ENCODE assay signal across 16 cellular contexts in the genomic region with DNA sequence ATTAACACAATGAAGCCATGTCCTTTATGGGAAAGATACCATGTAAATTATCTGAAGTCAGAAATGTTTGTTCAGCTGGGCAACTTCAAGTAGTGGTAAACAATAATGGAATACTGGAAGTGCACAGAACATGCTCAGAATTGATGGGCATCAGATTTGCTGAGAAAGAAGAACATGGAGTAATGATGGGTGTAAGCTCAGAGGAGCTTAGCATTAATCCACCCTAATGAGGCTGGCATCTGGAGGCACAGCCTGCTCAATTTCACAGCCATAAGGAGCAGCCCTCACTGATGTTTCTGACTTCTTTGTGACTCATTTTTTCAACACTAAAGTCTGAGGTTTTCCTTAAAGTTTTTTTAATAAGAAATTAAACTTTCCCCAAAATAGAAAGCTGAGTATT.
DNase-seq lines count a peak whose midpoint lies in the region; ATAC-seq and TF ChIP-seq lines count a peak whose summit lies in the region.
"Had no signal": no experiment of that assay in that cellular context is flagged by ENCODE, and none has a peak within 500 bp of the region (broad histone marks: within the 10 kb centered on the region; RNA-seq: fewer than 3 reads in every experiment).

No MANE protein-coding gene starts in this region.

- peak overlapping the region; percentile 38 for H3K4me2 ChIP-seq in smooth muscle cell

- no peak overlapping the region for H3K4me3 Mint-ChIP-seq in activated CD4-positive, alpha-beta T cell treated with anti-CD3 and anti-CD28 coated beads for 36 hours
- H3K4me3 Mint-ChIP-seq: natural killer cell treated with Interleukin-12 subunit alpha and Interleukin-12 subunit beta and Interleukin-15 and Interleukin-18, amount 100 ng/mL, for 72 hours had no signal

- peak; percentile 13 for DNase-seq in NCI-H526 treated with DMSO at 0.1 percent for 48 hours (lab: John Stamatoyannopoulos, UW)
- no peak for DNase-seq in NCI-H526 (lab: John Stamatoyannopoulos, UW)
- DNase-seq in NCI-H510A (lab: John Stamatoyannopoulos, UW), result peak; percentile 26
- DNase-seq in body of pancreas, result peak in 1 of 4 donors; percentile 11
- no peak for DNase-seq in smooth muscle cell (lab: John Stamatoyannopoulos, UW; ENCODE audit: unreplicated experiment)
- no peak for DNase-seq in activated CD4-positive, alpha-beta T cell treated with anti-CD3 and anti-CD28 coated beads for 36 hours
- no peak for DNase-seq in RKO (ENCODE audit: low spot score)
- DNase-seq: 8988T; activated CD4-positive, alpha-beta T cell treated with anti-CD3 and anti-CD28 coated beads for 4 hours; activated effector memory CD4-positive, alpha-beta T cell treated with anti-CD3 and anti-CD28 coated beads, Interleukin-2, amount 50 U/mL, for 16 hours; foreskin melanocyte; H7; upper lobe of right lung had no signal

- H3K4me3 ChIP-seq in body of pancreas (no peak overlapping the region), smooth muscle cell (no peak overlapping the region)
- H3K4me3 ChIP-seq: upper lobe of right lung had no signal

- no peaks in the 10 kb centered on the region for H3F3A ChIP-seq in smooth muscle cell (ENCODE audit: low read depth)

- TF ChIP-seq POLR2A in body of pancreas (IDR thresholded peaks at IDR 0.05), result no peak

- no peaks in the 10 kb centered on the region for H3K79me2 ChIP-seq in smooth muscle cell (ENCODE audit: low read depth)

- H3K36me3 ChIP-seq in body of pancreas (replicated peaks in 1 of 2; ENCODE audit: insufficient read depth in 1 of 2, low read depth in 2 of 2) (no peaks in the 10 kb centered on the region), smooth muscle cell (ENCODE audit: low read depth) (no peaks in the 10 kb centered on the region)
- H3K36me3 ChIP-seq: upper lobe of right lung had no signal

- POLR2A ChIA-PET in activated CD4-positive, alpha-beta T cell treated with anti-CD3 and anti-CD28 coated beads for 36 hours (lab: Charles Lee), result no interaction called here

- no peak overlapping the region for H3K9ac ChIP-seq in smooth muscle cell (ENCODE audit: low read depth)

- ATAC-seq in body of pancreas (peak; percentile 59), GM19035 (IDR thresholded peaks at IDR 0.05; ENCODE audit: unreplicated experiment) (no peak)
- ATAC-seq in activated CD4-positive, alpha-beta T cell treated with anti-CD3 and anti-CD28 coated beads for 36 hours, result no peak
- ATAC-seq: HepG2; natural killer cell treated with Interleukin-12 subunit alpha and Interleukin-12 subunit beta and Interleukin-15 and Interleukin-18, amount 100 ng/mL, for 72 hours; upper lobe of right lung had no signal

- H3K27ac ChIP-seq in body of pancreas (peak overlapping the region in 2 of 4 donors; percentile 29 to 52), smooth muscle cell (ENCODE audit: low read depth) (no peak overlapping the region)
- H3K27ac ChIP-seq: upper lobe of right lung had no signal

- intact Hi-C loops in body of pancreas (cut with DNase I), result no loop called here
- intact Hi-C loops in activated CD4-positive, alpha-beta T cell treated with anti-CD3 and anti-CD28 coated beads for 36 hours (cut with DNase I, micrococcal nuclease), result no loop called here

- no peaks in the 10 kb centered on the region for H3K36me3 Mint-ChIP-seq in activated CD4-positive, alpha-beta T cell treated with anti-CD3 and anti-CD28 coated beads for 36 hours (ENCODE audit: low read depth)
- H3K36me3 Mint-ChIP-seq: natural killer cell treated with Interleukin-12 subunit alpha and Interleukin-12 subunit beta and Interleukin-15 and Interleukin-18, amount 100 ng/mL, for 72 hours had no signal

- CTCF ChIA-PET in activated CD4-positive, alpha-beta T cell treated with anti-CD3 and anti-CD28 coated beads for 36 hours (lab: Charles Lee), result interaction anchor here (0.5 to 1.7 kb wide), 4 partner anchors 8 to 134 kb away, joined by 3 to 5 read pairs (median 4); no protein-coding TSS in a partner anchor

- no peak overlapping the region for H2AFZ ChIP-seq in smooth muscle cell (ENCODE audit: low read depth)

- H3K27me3 Mint-ChIP-seq in activated CD4-positive, alpha-beta T cell treated with anti-CD3 and anti-CD28 coated beads for 36 hours, result peaks cover 6% of the 10 kb centered on the region

- no peak for TF ChIP-seq CTCF in body of pancreas (IDR thresholded peaks at IDR 0.05)
- TF ChIP-seq CTCF in smooth muscle cell (IDR thresholded peaks at IDR 0.05; ENCODE audit: borderline replicate concordance, insufficient read depth, poor library complexity, severe bottlenecking), result no peak

- H3K9me3 Mint-ChIP-seq in activated CD4-positive, alpha-beta T cell treated with anti-CD3 and anti-CD28 coated beads for 36 hours (ENCODE audit: low read depth), result no peaks in the 10 kb centered on the region
- H3K9me3 Mint-ChIP-seq: natural killer cell treated with Interleukin-12 subunit alpha and Interleukin-12 subunit beta and Interleukin-15 and Interleukin-18, amount 100 ng/mL, for 72 hours had no signal

- peaks cover 46% of the 10 kb centered on the region for H4K20me1 ChIP-seq in smooth muscle cell (ENCODE audit: low read depth)

- H3K27me3 ChIP-seq in body of pancreas, result no peaks in the 10 kb centered on the region
- no peaks in the 10 kb centered on the region for H3K27me3 ChIP-seq in smooth muscle cell (ENCODE audit: low read depth)
- H3K27me3 ChIP-seq: upper lobe of right lung had no signal

- no peak overlapping the region for H3K27ac Mint-ChIP-seq in activated CD4-positive, alpha-beta T cell treated with anti-CD3 and anti-CD28 coated beads for 36 hours
- H3K27ac Mint-ChIP-seq: natural killer cell treated with Interleukin-12 subunit alpha and Interleukin-12 subunit beta and Interleukin-15 and Interleukin-18, amount 100 ng/mL, for 72 hours had no signal

- peaks cover 28% of the 10 kb centered on the region for H3K4me1 Mint-ChIP-seq in activated CD4-positive, alpha-beta T cell treated with anti-CD3 and anti-CD28 coated beads for 36 hours

- H3K4me1 ChIP-seq in body of pancreas (peaks cover 47% of the 10 kb centered on the region), smooth muscle cell (ENCODE audit: low read depth) (peaks cover 7% of the 10 kb centered on the region)
- H3K4me1 ChIP-seq: upper lobe of right lung had no signal

- H3K9me3 ChIP-seq in body of pancreas (no peaks in the 10 kb centered on the region), smooth muscle cell (replicated peaks; ENCODE audit: low read depth) (no peaks in the 10 kb centered on the region)
- H3K9me3 ChIP-seq: upper lobe of right lung had no signal

Comparison
In these comparisons a context has a peak if more than half of its experiments do, and no peak if none do; other contexts are left out.
1. DNase-seq: peak in NCI-H526 treated with DMSO at 0.1 percent for 48 hours (single experiment) and NCI-H510A (single experiment); none in NCI-H526 (0 of 2), smooth muscle cell (single experiment), activated CD4-positive, alpha-beta T cell treated with anti-CD3 and anti-CD28 coated beads for 36 hours (single experiment) and RKO (single experiment).